8 cellular contexts compared by ENCODE assay signal in genomic region chr16:2022723-2023097, GRCh38. TPM values are rescaled to one million over a fixed set of nuclear protein-coding genes. Genes with fewer than 3 reads are reported as not detected.
DNase-seq lines count a peak whose midpoint lies in the region; ATAC-seq, FAIRE-seq and TF ChIP-seq lines count a peak whose summit lies in the region.

No MANE protein-coding gene starts in this region.

- 5% methylated on average over 14 of the region's 14 CpGs for WGBS in SK-N-SH (ENCODE audit: low lambda C conversion rate)

- peaks cover 9% of the 10 kb centered on the region for H3F3A ChIP-seq in SK-N-SH (replicated peaks; ENCODE audit: insufficient read depth)

- H3K9ac ChIP-seq in SK-N-SH: peak overlapping the region; percentile 59; the same call in 1 of the 2 replicates

- peak overlapping the region; percentile 97 for H3K4me2 ChIP-seq in SK-N-SH

- POLR2A ChIA-PET in AG04449 (lab: Yijun Ruan, JAX) (interaction anchor here (0.6 to 1.2 kb wide), 4 partner anchors 13 to 133 kb away, joined by 3 to 6 read pairs (median 4); partner anchors contain the start of genes NTHL1, TRAF7 and TSC2), SK-N-SH (lab: Yijun Ruan, JAX) (interaction anchor here (0.7 to 1.5 kb wide), 4 partner anchors 19 to 133 kb away, joined by 3 to 6 read pairs (median 4); partner anchors contain the start of genes NTHL1, RPS2, TRAF7 and TSC2)

- TF ChIP-seq EP300 in SK-N-SH (IDR thresholded peaks at IDR 0.05; ENCODE audit: borderline replicate concordance in 1 of 2, low read depth in 1 of 2, low read length in 1 of 2): no peak

- peaks cover 8% of the 10 kb centered on the region; the same call in 1 of the 2 replicates for H3K79me2 ChIP-seq in SK-N-SH (ENCODE audit: insufficient read depth)

- H3K27ac ChIP-seq in SK-N-SH (ENCODE audit: low read depth in 2 of 2, low read length in 1 of 2) (peak overlapping the region; percentile 65 to 86), neutrophil (no peak overlapping the region)

- peak overlapping the region; percentile 93 for H2AFZ ChIP-seq in SK-N-SH (ENCODE audit: low read depth)

- H3K4me1 ChIP-seq in SK-N-SH (ENCODE audit: control insufficient read depth in 1 of 2, insufficient read depth in 2 of 2, low read depth in 1 of 2, low read length in 1 of 2) (peaks cover under 1 to 22% of the 10 kb centered on the region in 2 experiments; a peak in 2 of 4 replicates), neutrophil (ENCODE audit: control insufficient read depth in 1 of 2, insufficient read depth in 1 of 2, low read depth in 1 of 2, low read length in 1 of 2) (peaks cover 10 to 22% of the 10 kb centered on the region in 2 experiments)

- H3K9me2 ChIP-seq in SK-N-SH: no peaks in the 10 kb centered on the region

- CTCF ChIA-PET in AG04449 (lab: Yijun Ruan, JAX) (interaction anchor here (0.6 to 8.2 kb wide), 29 partner anchors 10 to 132 kb away, joined by 3 to 135 read pairs (median 5); partner anchors contain the start of genes NTHL1, PKD1, RAB26 and TSC2), SK-N-SH (lab: Yijun Ruan, JAX) (interaction anchor here (0.6 to 6.5 kb wide), 29 partner anchors 9 to 214 kb away, joined by 3 to 68 read pairs (median 6); partner anchors contain the start of genes DNASE1L2, NTHL1, PKD1 and RAB26)

- H3K27me3 ChIP-seq in SK-N-SH (ENCODE audit: insufficient read depth) (peaks cover 4% of the 10 kb centered on the region; the same call in 1 of the 2 replicates), neutrophil (peaks cover 99% of the 10 kb centered on the region)

- ATAC-seq in GM19452 (IDR thresholded peaks at IDR 0.05; ENCODE audit: unreplicated experiment) (peak; percentile 12), esophagus mucosa (peak; percentile 37), HG03354 (IDR thresholded peaks at IDR 0.05; ENCODE audit: poor library complexity, severe bottlenecking, unreplicated experiment) (no peak)

- H4K20me1 ChIP-seq in SK-N-SH (ENCODE audit: insufficient read depth): peaks cover 1% of the 10 kb centered on the region; the same call in 1 of the 2 replicates

- FAIRE-seq in GM19239 (lab: Jason Lieb, UNC): no peak

- TF ChIP-seq CTCF in AG04449 (IDR thresholded peaks at IDR 0.05; ENCODE audit: insufficient read depth, low read length, missing control alignments): no peak
- TF ChIP-seq CTCF in SK-N-SH (IDR thresholded peaks at IDR 0.05): no peak
- TF ChIP-seq CTCF in neutrophil (IDR thresholded peaks at IDR 0.05): no peak
- no peak for TF ChIP-seq CTCF in GM20000 (IDR thresholded peaks at IDR 0.05; ENCODE audit: extremely low read depth, missing control alignments)

- H3K36me3 ChIP-seq in SK-N-SH (replicated peaks in 1 of 2; ENCODE audit: control insufficient read depth in 1 of 2, insufficient read depth in 2 of 2, low read length in 1 of 2) (no peaks in the 10 kb centered on the region), neutrophil (no peaks in the 10 kb centered on the region)

- no peak for TF ChIP-seq RAD21 in SK-N-SH (IDR thresholded peaks at IDR 0.05; ENCODE audit: low read length)

- no peak for DNase-seq in AG04449 (ENCODE audit: low read depth, low spot score)
- peak; percentile 88 for DNase-seq in SK-N-SH
- DNase-seq in GM19239 (ENCODE audit: insufficient read length, low spot score): no peak
- no peak for DNase-seq in GM20000 (ENCODE audit: low spot score)

- H3K4me3 ChIP-seq in AG04449 (ENCODE audit: low read depth, low read length) (peak overlapping the region; percentile 46), SK-N-SH (ENCODE audit: low read depth in 2 of 2, low read length in 1 of 2) (peak overlapping the region; percentile 40 to 65), neutrophil (ENCODE audit: low read depth in 1 of 2, low read length in 1 of 2) (peak overlapping the region; percentile 57 to 66)

- H3K9me3 ChIP-seq in SK-N-SH: no peaks in the 10 kb centered on the region
- H3K9me3 ChIP-seq in neutrophil: no peaks in the 10 kb centered on the region

TF ChIP-seq in SK-N-SH, 30 proteins besides CTCF, POLR2A, EP300 and RAD21:
- peak; percentile 27; the same call in 1 of the 2 replicates for TF ChIP-seq NRF1 (IDR thresholded peaks at IDR 0.05; ENCODE audit: low read depth, low read length)
- TF ChIP-seq TAF1 (IDR thresholded peaks at IDR 0.05; ENCODE audit: borderline replicate concordance, low read depth, low read length): 0 out of 2 replicates have a peak, but pooled peaks have one; percentile 5
- peak; percentile 18 for TF ChIP-seq CHD2 (IDR thresholded peaks at IDR 0.05; ENCODE audit: low read length, partially characterized antibody)
- TF ChIP-seq NFIC (IDR thresholded peaks at IDR 0.05; ENCODE audit: borderline replicate concordance): no peak
- no peak; the same call in none of the 2 replicates for TF ChIP-seq RCOR1 (IDR thresholded peaks at IDR 0.05; ENCODE audit: low read length)
- no peak for TF ChIP-seq FOSL2 (IDR thresholded peaks at IDR 0.05; ENCODE audit: borderline replicate concordance, low read depth)
TF ChIP-seq in SK-N-SH: peak in this region for 3.

RNA-seq across cellular contexts. Expression of gene NPW, which starts 3.1 kb away (rescaled TPM):
- 0.62 and 1.1 TPM in 2 replicates for polyA plus RNA-seq in SK-N-SH (2012; rRNA removed)
- 0.37 and 1.1 TPM in 2 replicates for polyA plus RNA-seq in SK-N-SH (2012; cell fraction: cytosol; rRNA removed)
- 6.7 and 14.8 TPM in 2 replicates for polyA plus RNA-seq in SK-N-SH (2012; cell fraction: nucleus; rRNA removed)
- total RNA-seq in esophagus mucosa: 0.80 TPM

RNA-seq across cellular contexts. Expression of gene NHERF2, which starts 4.0 kb away (rescaled TPM):
- 45.2 and 53.8 TPM in 2 replicates for polyA plus RNA-seq in SK-N-SH (2012; rRNA removed)
- 30.7 and 46.0 TPM in 2 replicates for polyA plus RNA-seq in SK-N-SH (2012; cell fraction: cytosol; rRNA removed)
- 43.9 and 70.4 TPM in 2 replicates for polyA plus RNA-seq in SK-N-SH (2012; cell fraction: nucleus; rRNA removed)
- total RNA-seq in esophagus mucosa: 21.6 TPM

RNA-seq across cellular contexts. Expression of gene ZNF598, which starts 13.1 kb away (rescaled TPM):
- polyA plus RNA-seq in SK-N-SH (2012; rRNA removed): 38.1 and 47.8 TPM in 2 replicates
- 19.2 and 29.4 TPM in 2 replicates for polyA plus RNA-seq in SK-N-SH (2012; cell fraction: cytosol; rRNA removed)
- 170 and 358 TPM in 2 replicates for polyA plus RNA-seq in SK-N-SH (2012; cell fraction: nucleus; rRNA removed)
- 41.0 TPM for total RNA-seq in esophagus mucosa

RNA-seq across cellular contexts. Expression of gene NTHL1, which starts 24.9 kb away (rescaled TPM):
- 72.9 and 77.3 TPM in 2 replicates for polyA plus RNA-seq in SK-N-SH (2012; rRNA removed)
- polyA plus RNA-seq in SK-N-SH (2012; cell fraction: cytosol; rRNA removed): 32.1 and 51.5 TPM in 2 replicates
- polyA plus RNA-seq in SK-N-SH (2012; cell fraction: nucleus; rRNA removed): 59.5 and 109 TPM in 2 replicates
- total RNA-seq in esophagus mucosa: 15.8 TPM

RNA-seq across cellular contexts. Expression of gene TSC2, which starts 25.1 kb away (rescaled TPM):
- polyA plus RNA-seq in SK-N-SH (2012; rRNA removed): 76.7 and 96.1 TPM in 2 replicates
- 22.6 and 32.9 TPM in 2 replicates for polyA plus RNA-seq in SK-N-SH (2012; cell fraction: cytosol; rRNA removed)
- polyA plus RNA-seq in SK-N-SH (2012; cell fraction: nucleus; rRNA removed): 376 and 625 TPM in 2 replicates
- total RNA-seq in esophagus mucosa: 49.5 TPM
